ENCODE assay signal across 8 cellular contexts in the genomic region with DNA sequence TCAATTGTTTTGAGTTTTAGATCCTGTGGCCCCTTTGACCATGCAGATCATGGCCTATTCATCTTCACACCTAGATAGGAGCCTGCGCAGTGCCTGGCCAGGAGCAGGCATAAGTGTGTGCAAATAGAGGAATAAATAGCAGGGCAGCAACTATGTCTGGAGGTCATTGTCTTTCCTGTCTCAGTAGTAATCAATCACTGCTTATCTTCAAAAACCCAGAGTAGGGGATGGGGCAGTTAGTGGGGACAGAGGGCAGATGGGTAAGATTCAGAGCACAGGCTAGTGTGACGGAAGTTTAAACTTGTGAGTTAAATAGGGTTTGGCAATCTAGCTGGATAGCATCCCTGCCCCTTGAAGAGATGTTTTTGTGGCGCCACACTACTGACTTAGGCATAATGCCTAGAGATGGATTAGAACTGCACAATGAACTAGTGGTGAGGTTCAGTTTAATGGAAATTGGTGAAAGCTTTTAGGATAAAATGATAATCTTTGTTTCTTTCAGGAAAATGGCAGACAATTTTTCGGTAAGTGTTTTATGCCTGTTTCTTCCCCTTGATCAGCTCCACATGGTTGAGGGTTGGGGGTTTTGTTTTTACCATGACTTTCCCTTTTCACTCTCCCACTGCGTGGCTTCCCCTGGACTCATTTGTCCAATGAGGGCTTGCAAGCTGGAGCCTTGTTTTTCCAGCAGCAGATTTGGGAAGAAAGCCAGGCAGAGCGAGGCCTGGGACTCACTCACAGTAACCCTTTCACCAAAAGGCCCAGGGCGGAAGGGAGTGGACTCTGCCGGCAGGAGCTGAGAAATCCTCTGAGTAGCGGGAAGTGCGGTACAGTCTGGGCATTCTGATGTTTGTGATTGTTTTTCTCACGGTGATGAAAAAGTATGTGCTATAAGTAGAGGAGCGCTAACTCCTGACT. TPM values are rescaled to one million over a fixed set of nuclear protein-coding genes. Genes with fewer than 3 reads are reported as not detected.
A peak's percentile ranks its signal among the peaks of the same experiment; 100 is the strongest.
DNase-seq lines count a peak whose midpoint lies in the region; ATAC-seq and TF ChIP-seq lines count a peak whose summit lies in the region.

No MANE protein-coding gene starts in this region.

- H3K36me3 ChIP-seq in GM23248 (ENCODE audit: low read depth), result peaks cover 50% of the 10 kb centered on the region
- peaks cover 29% of the 10 kb centered on the region for H3K36me3 ChIP-seq in colonic mucosa
- H3K36me3 ChIP-seq in skeletal muscle tissue (ENCODE audit: control insufficient read depth in 3 of 3, insufficient read depth in 3 of 3, low read length in 3 of 3), result peaks cover 9 to 38% (median 25%) of the 10 kb centered on the region in 3 donors

- ATAC-seq in natural killer cell, result no peak
- no peak for ATAC-seq in GM19035 (IDR thresholded peaks at IDR 0.05; ENCODE audit: unreplicated experiment)

- H3K9me3 ChIP-seq in GM23248 (ENCODE audit: low read depth), result no peaks in the 10 kb centered on the region
- H3K9me3 ChIP-seq in colonic mucosa, result no peaks in the 10 kb centered on the region
- no peaks in the 10 kb centered on the region for H3K9me3 ChIP-seq in skeletal muscle tissue (ENCODE audit: control insufficient read depth in 3 of 3, low read length in 3 of 3)

- H3K27ac ChIP-seq in GM23248, result peak overlapping the region; percentile 82
- peak overlapping the region; percentile 37 for H3K27ac ChIP-seq in colonic mucosa
- peak overlapping the region; percentile 78 for H3K27ac ChIP-seq in skeletal muscle tissue (ENCODE audit: low read depth, low read length)

- no peaks in the 10 kb centered on the region for H3K9me2 ChIP-seq in GM23248 (ENCODE audit: insufficient read depth)

- peaks cover 41% of the 10 kb centered on the region for H3K4me1 ChIP-seq in GM23248 (ENCODE audit: insufficient read depth)
- H3K4me1 ChIP-seq in colonic mucosa, result peaks cover 10% of the 10 kb centered on the region
- H3K4me1 ChIP-seq in skeletal muscle tissue (ENCODE audit: control insufficient read depth in 3 of 3, insufficient read depth in 3 of 3, low read length in 3 of 3), result peaks cover 15 to 32% (median 17%) of the 10 kb centered on the region in 3 donors

- peaks cover 94% of the 10 kb centered on the region for H3K79me2 ChIP-seq in GM23248 (ENCODE audit: insufficient read depth)

- no peaks in the 10 kb centered on the region for H3K9me3 Mint-ChIP-seq in natural killer cell
- no peaks in the 10 kb centered on the region for H3K9me3 Mint-ChIP-seq in activated T-cell treated with anti-CD3 and anti-CD28 coated beads, Interleukin-2, amount 50 U/mL, for 24 hours

- H3K4me2 ChIP-seq in GM23248 (ENCODE audit: unreplicated experiment), result peak overlapping the region; percentile 52

- no peaks in the 10 kb centered on the region for H3K27me3 ChIP-seq in GM23248 (replicated peaks; ENCODE audit: insufficient read depth)
- no peaks in the 10 kb centered on the region for H3K27me3 ChIP-seq in colonic mucosa
- no peaks in the 10 kb centered on the region for H3K27me3 ChIP-seq in skeletal muscle tissue (ENCODE audit: control insufficient read depth in 3 of 3, insufficient read depth in 3 of 3, low read length in 3 of 3)

- H3K9ac ChIP-seq in GM23248, result peak overlapping the region; percentile 70
- H3K9ac ChIP-seq in colonic mucosa (ENCODE audit: low read depth in 2 of 2, low read length in 2 of 2), result peak overlapping the region in 1 of 2 donors; percentile 7
- peak overlapping the region in 2 of 3 donors; percentile 39 to 53 for H3K9ac ChIP-seq in skeletal muscle tissue (ENCODE audit: low read depth in 1 of 3, low read length in 3 of 3)

- H4K20me1 ChIP-seq in GM23248 (ENCODE audit: insufficient read depth), result no peaks in the 10 kb centered on the region

- no peaks in the 10 kb centered on the region for H3K27me3 Mint-ChIP-seq in natural killer cell (ENCODE audit: low read depth in 2 of 2)
- H3K27me3 Mint-ChIP-seq in activated T-cell treated with anti-CD3 and anti-CD28 coated beads, Interleukin-2, amount 50 U/mL, for 24 hours, result no peaks in the 10 kb centered on the region

- H2AFZ ChIP-seq in GM23248, result 0 out of 2 replicates have a peak overlapping the region, but pooled peaks have one; percentile 3

- H3K4me3 ChIP-seq in GM23248 (peak overlapping the region; percentile 39), colonic mucosa (no peak overlapping the region), skeletal muscle tissue (ENCODE audit: low read length in 3 of 3) (peak overlapping the region in 2 of 3 donors; percentile 30 to 40)

- intact Hi-C loops in colonic mucosa (cut with DNase I) (no loop called here), natural killer cell (cut with micrococcal nuclease) (no loop called here)

- H3K27ac Mint-ChIP-seq in natural killer cell, result no peak overlapping the region
- no peak overlapping the region for H3K27ac Mint-ChIP-seq in activated T-cell treated with anti-CD3 and anti-CD28 coated beads, Interleukin-2, amount 50 U/mL, for 24 hours

- in situ Hi-C loops in GM23248 (cut with MboI), result no loop called here

- peaks cover 54% of the 10 kb centered on the region for H3F3A ChIP-seq in GM23248 (ENCODE audit: insufficient read depth)

- H3K4me1 Mint-ChIP-seq in natural killer cell, result no peaks in the 10 kb centered on the region
- H3K4me1 Mint-ChIP-seq in activated T-cell treated with anti-CD3 and anti-CD28 coated beads, Interleukin-2, amount 50 U/mL, for 24 hours (ENCODE audit: low read depth), result no peaks in the 10 kb centered on the region

- WGBS in GM23248 (ENCODE audit: low coverage in 1 of 2, low lambda C conversion rate in 2 of 2, missing lambda C conversion rate in 2 of 2), 2 experiments, result 37 to 40% methylated on average over 12 of the region's 12 CpGs

- no peak overlapping the region for H3K4me3 Mint-ChIP-seq in natural killer cell
- H3K4me3 Mint-ChIP-seq in activated T-cell treated with anti-CD3 and anti-CD28 coated beads, Interleukin-2, amount 50 U/mL, for 24 hours, result no peak overlapping the region

- TF ChIP-seq CTCF in colonic mucosa (IDR thresholded peaks at IDR 0.05), result no peak
- no peak for TF ChIP-seq CTCF in natural killer cell (IDR thresholded peaks at IDR 0.05)

- H3K36me3 Mint-ChIP-seq in natural killer cell, result no peaks in the 10 kb centered on the region
- peaks cover 24% of the 10 kb centered on the region for H3K36me3 Mint-ChIP-seq in activated T-cell treated with anti-CD3 and anti-CD28 coated beads, Interleukin-2, amount 50 U/mL, for 24 hours (ENCODE audit: low read depth)

- DNase-seq in GM23248 (peak; percentile 85), colonic mucosa (peak; percentile 63), kidney tubule cell (ENCODE audit: low spot score) (peak; percentile 18), KG1 (lab: John Stamatoyannopoulos, UW) (no peak), natural killer cell (no peak)
- DNase-seq in activated T-cell treated with anti-CD3 and anti-CD28 coated beads, Interleukin-2, amount 50 U/mL, for 24 hours, result no peak

RNA-seq across cellular contexts. Expression of gene LGALS3, which starts 8.1 kb away (rescaled TPM):
- total RNA-seq in GM23248 (2014; rRNA removed; shearing (Covaris generic)), result 297 and 363 TPM in 2 replicates
- 541 and 553 TPM in 2 replicates for polyA plus RNA-seq in GM23248 (2016; fragmentation: Nextera tagmentation; extraction: Ambion mirVana)
- total RNA-seq in colonic mucosa, result 1,000 to 10,000 TPM; 1,592 to 1,798 TPM
- total RNA-seq in skeletal muscle tissue, result 32.4 TPM
- total RNA-seq in natural killer cell, result 10 to 100 TPM; 10.8 to 35.7 (median 17.1) TPM

RNA-seq across cellular contexts. Expression of gene DLGAP5, which starts 54.3 kb away (rescaled TPM):
- 11.0 and 13.5 TPM in 2 replicates for total RNA-seq in GM23248 (2014; rRNA removed; shearing (Covaris generic))
- polyA plus RNA-seq in GM23248 (2016; fragmentation: Nextera tagmentation; extraction: Ambion mirVana), result 15.5 and 17.8 TPM in 2 replicates
- total RNA-seq in colonic mucosa, result 10 to 100 TPM; 10.5 to 35.9 TPM
- total RNA-seq in skeletal muscle tissue, result 4.2 TPM
- 1 to 10 TPM in 1 of 3 donors, under 1 TPM in 2; 0.15 to 1.9 (median 0.54) TPM for total RNA-seq in natural killer cell

Comparison
In these comparisons a context has a peak if more than half of its experiments do, and no peak if none do; other contexts are left out.
1. DNase-seq: peak in GM23248 (single experiment), colonic mucosa (single experiment) and kidney tubule cell (single experiment); none in KG1 (single experiment), natural killer cell (single experiment) and activated T-cell treated with anti-CD3 and anti-CD28 coated beads, Interleukin-2, amount 50 U/mL, for 24 hours (single experiment).
2. Peak in every context shown above with its lines, with median percentiles within 50 percentile points of each other: H3K27ac ChIP-seq.